19 cellular contexts compared by ENCODE assay signal in the genomic region with DNA sequence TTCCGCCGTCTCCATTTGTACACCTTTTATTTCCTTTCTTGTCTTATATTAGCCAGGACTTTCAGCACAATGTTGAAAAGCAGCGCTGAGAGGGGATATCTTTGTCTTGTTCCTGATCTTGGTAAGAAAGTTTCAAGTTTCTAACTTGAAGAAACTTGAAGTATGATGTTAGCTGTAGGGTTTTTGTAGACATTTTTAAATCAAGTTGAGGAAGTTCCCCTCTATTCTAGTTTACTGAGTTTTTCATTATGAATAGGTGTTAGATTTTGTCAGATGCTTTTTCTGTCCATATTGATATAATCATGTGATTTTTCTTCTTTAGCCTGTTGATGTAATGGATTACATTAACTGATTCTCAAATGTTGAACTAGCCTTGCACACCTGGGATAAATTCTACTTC.
A peak's percentile ranks its signal among the peaks of the same experiment; 100 is the strongest.
DNase-seq lines count a peak whose midpoint lies in the region; ATAC-seq, FAIRE-seq and TF ChIP-seq lines count a peak whose summit lies in the region.
"Had no signal": no experiment of that assay in that cellular context is flagged by ENCODE, and none has a peak within 500 bp of the region (broad histone marks: within the 10 kb centered on the region; RNA-seq: fewer than 3 reads in every experiment).

No MANE protein-coding gene starts in this region.

- TF ChIP-seq POLR2A in A549 (IDR thresholded peaks at IDR 0.05; ENCODE audit: low read length), result no peak

- CTCF ChIA-PET in A549 (lab: Yijun Ruan, JAX), result interaction anchor here (1.6 kb wide), 1 partner anchor 366 kb away, joined by 3 read pairs; no protein-coding TSS in a partner anchor

- no peak overlapping the region for H3K4me2 ChIP-seq in A549
- H3K4me2 ChIP-seq: BLaER1 had no signal

- peak; percentile 49 for FAIRE-seq in A549 (lab: Jason Lieb, UNC)

- H3K27ac ChIP-seq in A549 (no peak overlapping the region), caudate nucleus (ENCODE audit: low read depth, low read length) (no peak overlapping the region)
- H3K27ac ChIP-seq: 22Rv1, BLaER1, testis had no signal

- H3K4me3 ChIP-seq in A549, result no peak overlapping the region
- H3K4me3 ChIP-seq: BLaER1, testis had no signal

- WGBS in A549 (ENCODE audit: missing lambda C conversion rate), result 65% methylated on average over 3 of the region's 3 CpGs

- H3K9me3 ChIP-seq in A549, result no peaks in the 10 kb centered on the region
- H3K9me3 ChIP-seq: BLaER1, testis had no signal

- ATAC-seq in A549 (no peak), GM18867 (IDR thresholded peaks at IDR 0.05; ENCODE audit: unreplicated experiment) (peak; percentile 59), GM21529 (IDR thresholded peaks at IDR 0.05; ENCODE audit: unreplicated experiment) (peak; percentile 47), HG03066 (IDR thresholded peaks at IDR 0.05; ENCODE audit: low read depth, unreplicated experiment) (peak; percentile 45)

- no peak for TF ChIP-seq RAD21 in A549 (conservative IDR thresholded peaks at IDR 0.05 in 1 of 2, IDR thresholded peaks at IDR 0.05 in 1 of 2)

- DNase-seq in A549 (ENCODE audit: low read depth in 1 of 2, low spot score in 1 of 2) (no peak), NCI-H2196 treated with DMSO at 0.1 percent for 48 hours (lab: John Stamatoyannopoulos, UW; ENCODE audit: unreplicated experiment) (no peak), T-helper 9 cell (no peak), caudate nucleus (lab: John Stamatoyannopoulos, UW) (no peak), NCI-H1105 treated with DMSO at 0.1 percent for 48 hours (lab: John Stamatoyannopoulos, UW) (no peak)
- DNase-seq: activated CD4-positive, alpha-beta T cell treated with anti-CD3 and anti-CD28 coated beads, Interleukin-2, amount 10 ng/mL, durations not matched to agents 7 days and 5 days; activated CD8-positive, alpha-beta memory T cell treated with anti-CD3 and anti-CD28 coated beads, Interleukin-2, amount 50 U/mL, for 48 hours; activated naive CD4-positive, alpha-beta T cell treated with anti-CD3 and anti-CD28 coated beads, Interleukin-2, amount 50 U/mL, for 16 hours; Calu3; H7; head of caudate nucleus; NCI-H2029; NCI-H510A; testis had no signal

- no peak for TF ChIP-seq CTCF in A549 (IDR thresholded peaks at IDR 0.05)

- POLR2A ChIA-PET in A549 (lab: Yijun Ruan, JAX), result no interaction called here

- no peaks in the 10 kb centered on the region for H3K4me1 ChIP-seq in A549
- H3K4me1 ChIP-seq: BLaER1, testis had no signal

- no peak for TF ChIP-seq EP300 in A549 (IDR thresholded peaks at IDR 0.05)

TF ChIP-seq in A549, 52 proteins besides CTCF, POLR2A, EP300 and RAD21:
- TF ChIP-seq MAZ (IDR thresholded peaks at IDR 0.05; ENCODE audit: borderline replicate concordance, low read depth, low read length) (no peak), JUN (IDR thresholded peaks at IDR 0.05) (no peak), CHD2 (IDR thresholded peaks at IDR 0.05; ENCODE audit: low read length, partially characterized antibody) (no peak), HOXA7 (CRISPR knock-in tag; IDR thresholded peaks at IDR 0.05) (no peak), CEBPB (IDR thresholded peaks at IDR 0.05) (no peak), SMC3 (IDR thresholded peaks at IDR 0.05) (no peak), FOSL2 (IDR thresholded peaks at IDR 0.05) (no peak), FOSL2 (CRISPR knock-in tag; IDR thresholded peaks at IDR 0.05) (no peak)
- TF ChIP-seq, protein P1, sequence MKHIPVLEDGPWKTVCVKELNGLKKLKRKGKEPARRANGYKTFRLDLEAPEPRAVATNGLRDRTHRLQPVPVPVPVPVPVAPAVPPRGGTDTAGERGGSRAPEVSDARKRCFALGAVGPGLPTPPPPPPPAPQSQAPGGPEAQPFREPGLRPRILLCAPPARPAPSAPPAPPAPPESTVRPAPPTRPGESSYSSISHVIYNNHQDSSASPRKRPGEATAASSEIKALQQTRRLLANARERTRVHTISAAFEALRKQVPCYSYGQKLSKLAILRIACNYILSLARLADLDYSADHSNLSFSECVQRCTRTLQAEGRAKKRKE (CRISPR knock-in tag; IDR thresholded peaks at IDR 0.05; ENCODE audit: low read depth), result no peak
- TF ChIP-seq, protein P2, sequence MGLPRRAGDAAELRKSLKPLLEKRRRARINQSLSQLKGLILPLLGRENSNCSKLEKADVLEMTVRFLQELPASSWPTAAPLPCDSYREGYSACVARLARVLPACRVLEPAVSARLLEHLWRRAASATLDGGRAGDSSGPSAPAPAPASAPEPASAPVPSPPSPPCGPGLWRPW (IDR thresholded peaks at IDR 0.05), result no peak
- TF ChIP-seq, protein P3, sequence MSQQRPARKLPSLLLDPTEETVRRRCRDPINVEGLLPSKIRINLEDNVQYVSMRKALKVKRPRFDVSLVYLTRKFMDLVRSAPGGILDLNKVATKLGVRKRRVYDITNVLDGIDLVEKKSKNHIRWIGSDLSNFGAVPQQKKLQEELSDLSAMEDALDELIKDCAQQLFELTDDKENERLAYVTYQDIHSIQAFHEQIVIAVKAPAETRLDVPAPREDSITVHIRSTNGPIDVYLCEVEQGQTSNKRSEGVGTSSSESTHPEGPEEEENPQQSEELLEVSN (IDR thresholded peaks at IDR 0.05; ENCODE audit: borderline replicate concordance, low read depth), result no peak

Comparison
In these comparisons a context has a peak if more than half of its experiments do, and no peak if none do; other contexts are left out.
1. ATAC-seq: peak in GM18867 (single experiment), GM21529 (single experiment) and HG03066 (single experiment); none in A549 (0 of 2).